ENCODE assay signal across 8 cellular contexts in genomic region chrX:41733939-41734338, GRCh38. TPM values are rescaled to one million over a fixed set of nuclear protein-coding genes. Genes with fewer than 3 reads are reported as not detected.
DNase-seq lines count a peak whose midpoint lies in the region; ATAC-seq and TF ChIP-seq lines count a peak whose summit lies in the region.
"Had no signal": no experiment of that assay in that cellular context is flagged by ENCODE, and none has a peak within 500 bp of the region (broad histone marks: within the 10 kb centered on the region; RNA-seq: fewer than 3 reads in every experiment).

No MANE protein-coding gene starts in this region.

- H3K27me3 ChIP-seq in foreskin keratinocyte: no peaks in the 10 kb centered on the region

- H3K36me3 Mint-ChIP-seq in WTC11: no peaks in the 10 kb centered on the region

- H3K27me3 Mint-ChIP-seq in WTC11 (ENCODE audit: low read depth): no peaks in the 10 kb centered on the region

- CTCF ChIA-PET in WTC11 (lab: Charles Lee): no interaction called here

- no peak overlapping the region for H3K4me3 Mint-ChIP-seq in WTC11

- H3K4me1 ChIP-seq in foreskin keratinocyte: no peaks in the 10 kb centered on the region

- ATAC-seq in GM18520 (IDR thresholded peaks at IDR 0.05; ENCODE audit: unreplicated experiment) (peak; percentile 97), GM21423 (IDR thresholded peaks at IDR 0.05; ENCODE audit: unreplicated experiment) (peak; percentile 97), HG03442 (IDR thresholded peaks at IDR 0.05; ENCODE audit: unreplicated experiment) (peak; percentile 92), WTC11 (no peak), foreskin keratinocyte (no peak)

- peak; percentile 59 for DNase-seq in germinal center (ENCODE audit: low spot score)
- no peak for DNase-seq in mucosa of gallbladder (ENCODE audit: low spot score)
- DNase-seq in WTC11 (ENCODE audit: low spot score): no peak
- DNase-seq in foreskin keratinocyte: no peak

- no peak for TF ChIP-seq CTCF in WTC11 (IDR thresholded peaks at IDR 0.05)
- no peak for TF ChIP-seq CTCF in foreskin keratinocyte (conservative IDR thresholded peaks at IDR 0.05)

- H3K27ac ChIP-seq in foreskin keratinocyte: no peak overlapping the region
- H3K27ac ChIP-seq: SK-N-MC had no signal

- no peaks in the 10 kb centered on the region for H3K9me3 Mint-ChIP-seq in WTC11

- POLR2A ChIA-PET in WTC11 (lab: Charles Lee): no interaction called here

- no peak overlapping the region for H3K27ac Mint-ChIP-seq in WTC11

- H3K4me1 Mint-ChIP-seq in WTC11: peaks cover 12% of the 10 kb centered on the region

TF ChIP-seq in WTC11, 78 proteins besides CTCF, POLR2A, EP300 and RAD21 (continues in another document):
- TF ChIP-seq NFYB (CRISPR knock-in tag; conservative IDR thresholded peaks at IDR 0.05; ENCODE audit: low read depth) (no peak), HMGXB4 (CRISPR knock-in tag; IDR thresholded peaks at IDR 0.05) (no peak), ATF2 (CRISPR knock-in tag; IDR thresholded peaks at IDR 0.05; ENCODE audit: borderline replicate concordance, low read depth) (no peak), NFE2L1 (CRISPR knock-in tag; IDR thresholded peaks at IDR 0.05) (no peak), MXD4 (CRISPR knock-in tag; IDR thresholded peaks at IDR 0.05; ENCODE audit: borderline replicate concordance) (no peak), CBFB (CRISPR knock-in tag; IDR thresholded peaks at IDR 0.05; ENCODE audit: low read depth) (no peak), FOXP1 (CRISPR knock-in tag; IDR thresholded peaks at IDR 0.05; ENCODE audit: borderline replicate concordance) (no peak), OVOL2 (CRISPR knock-in tag; IDR thresholded peaks at IDR 0.05; ENCODE audit: borderline replicate concordance) (no peak), ATF6 (CRISPR knock-in tag; IDR thresholded peaks at IDR 0.05) (no peak), CREM (CRISPR knock-in tag; IDR thresholded peaks at IDR 0.05) (no peak), MYBL2 (CRISPR knock-in tag; IDR thresholded peaks at IDR 0.05) (no peak), ZMAT4 (CRISPR knock-in tag; IDR thresholded peaks at IDR 0.05) (no peak), GRHL2 (CRISPR knock-in tag; IDR thresholded peaks at IDR 0.05; ENCODE audit: insufficient replicate concordance, severe bottlenecking) (no peak)
- TF ChIP-seq, protein P1, sequence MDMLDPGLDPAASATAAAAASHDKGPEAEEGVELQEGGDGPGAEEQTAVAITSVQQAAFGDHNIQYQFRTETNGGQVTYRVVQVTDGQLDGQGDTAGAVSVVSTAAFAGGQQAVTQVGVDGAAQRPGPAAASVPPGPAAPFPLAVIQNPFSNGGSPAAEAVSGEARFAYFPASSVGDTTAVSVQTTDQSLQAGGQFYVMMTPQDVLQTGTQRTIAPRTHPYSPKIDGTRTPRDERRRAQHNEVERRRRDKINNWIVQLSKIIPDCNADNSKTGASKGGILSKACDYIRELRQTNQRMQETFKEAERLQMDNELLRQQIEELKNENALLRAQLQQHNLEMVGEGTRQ (CRISPR knock-in tag; IDR thresholded peaks at IDR 0.05): no peak
- TF ChIP-seq, protein P2, sequence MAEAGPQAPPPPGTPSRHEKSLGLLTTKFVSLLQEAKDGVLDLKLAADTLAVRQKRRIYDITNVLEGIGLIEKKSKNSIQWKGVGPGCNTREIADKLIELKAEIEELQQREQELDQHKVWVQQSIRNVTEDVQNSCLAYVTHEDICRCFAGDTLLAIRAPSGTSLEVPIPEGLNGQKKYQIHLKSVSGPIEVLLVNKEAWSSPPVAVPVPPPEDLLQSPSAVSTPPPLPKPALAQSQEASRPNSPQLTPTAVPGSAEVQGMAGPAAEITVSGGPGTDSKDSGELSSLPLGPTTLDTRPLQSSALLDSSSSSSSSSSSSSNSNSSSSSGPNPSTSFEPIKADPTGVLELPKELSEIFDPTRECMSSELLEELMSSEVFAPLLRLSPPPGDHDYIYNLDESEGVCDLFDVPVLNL (CRISPR knock-in tag; IDR thresholded peaks at IDR 0.05; ENCODE audit: borderline replicate concordance, low read depth): no peak
- TF ChIP-seq, protein P3, sequence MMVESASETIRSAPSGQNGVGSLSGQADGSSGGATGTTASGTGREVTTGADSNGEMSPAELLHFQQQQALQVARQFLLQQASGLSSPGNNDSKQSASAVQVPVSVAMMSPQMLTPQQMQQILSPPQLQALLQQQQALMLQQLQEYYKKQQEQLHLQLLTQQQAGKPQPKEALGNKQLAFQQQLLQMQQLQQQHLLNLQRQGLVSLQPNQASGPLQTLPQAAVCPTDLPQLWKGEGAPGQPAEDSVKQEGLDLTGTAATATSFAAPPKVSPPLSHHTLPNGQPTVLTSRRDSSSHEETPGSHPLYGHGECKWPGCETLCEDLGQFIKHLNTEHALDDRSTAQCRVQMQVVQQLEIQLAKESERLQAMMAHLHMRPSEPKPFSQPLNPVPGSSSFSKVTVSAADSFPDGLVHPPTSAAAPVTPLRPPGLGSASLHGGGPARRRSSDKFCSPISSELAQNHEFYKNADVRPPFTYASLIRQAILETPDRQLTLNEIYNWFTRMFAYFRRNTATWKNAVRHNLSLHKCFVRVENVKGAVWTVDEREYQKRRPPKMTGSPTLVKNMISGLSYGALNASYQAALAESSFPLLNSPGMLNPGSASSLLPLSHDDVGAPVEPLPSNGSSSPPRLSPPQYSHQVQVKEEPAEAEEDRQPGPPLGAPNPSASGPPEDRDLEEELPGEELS (CRISPR knock-in tag; IDR thresholded peaks at IDR 0.05): no peak

RNA-seq across cellular contexts. Expression of gene GPR82, which starts 10.0 kb away (rescaled TPM):
- total RNA-seq in mucosa of gallbladder (1.2 TPM), WTC11 (2021) (not detected in 3 replicates), foreskin keratinocyte (not detected in 2 replicates)
- polyA plus RNA-seq in foreskin keratinocyte: not detected in 2 replicates

RNA-seq across cellular contexts. Expression of gene GPR34, which starts 45.2 kb away (rescaled TPM):
- total RNA-seq in mucosa of gallbladder (20.9 TPM), WTC11 (2021) (0.09 TPM in 1 of 3 replicates, not detected in the others), foreskin keratinocyte (not detected in 2 replicates)
- polyA plus RNA-seq in foreskin keratinocyte: not detected in 2 replicates

Comparison
In these comparisons a context has a peak if more than half of its experiments do, and no peak if none do; other contexts are left out.
1. ATAC-seq: peak in GM18520 (single experiment), GM21423 (single experiment) and HG03442 (single experiment); none in WTC11 (single experiment) and foreskin keratinocyte (single experiment).
2. RNA of gene GPR34, which starts 45.2 kb away (total RNA-seq): 20.9 TPM in mucosa of gallbladder (single experiment); 0.09 TPM in WTC11 and not detected in foreskin keratinocyte; every median in the first group is over 10 times any median in the second.